In the genomic region with DNA sequence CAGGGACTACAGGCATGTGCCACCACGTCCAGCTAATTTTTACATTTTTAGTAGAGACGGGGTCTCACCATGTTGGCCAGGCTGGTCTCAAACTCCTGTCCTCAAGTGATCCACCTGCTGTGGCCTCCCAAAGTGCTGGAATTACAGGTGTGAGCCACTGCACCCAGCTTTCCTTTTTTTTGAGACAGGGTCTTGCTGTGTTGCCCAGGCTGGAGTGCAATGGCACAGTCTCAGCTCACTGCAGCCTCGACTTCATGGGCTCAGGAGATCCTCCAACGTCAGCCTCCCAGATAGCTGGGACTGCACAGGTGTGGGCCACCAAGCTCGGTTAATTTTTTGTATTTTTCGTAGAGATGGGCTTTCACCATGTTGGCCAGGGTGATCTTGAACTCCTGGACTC, we compare ENCODE assay signal across 2 cellular contexts.
TF ChIP-seq lines count a peak whose summit lies in the region.

No MANE protein-coding gene starts in this region.

TF ChIP-seq in HEK293, 187 proteins besides CTCF, POLR2A, EP300 and RAD21:
- TF ChIP-seq ZNF121 (tag by site-specific recombination; IDR thresholded peaks at IDR 0.05): peak; percentile 51; the same call in 1 of the 2 replicates

TF ChIP-seq in HepG2, 621 proteins besides CTCF, POLR2A, EP300 and RAD21:
- TF ChIP-seq ZNF121 (CRISPR knock-in tag; IDR thresholded peaks at IDR 0.05): 0 out of 2 replicates have a peak, but pooled peaks have one; percentile 51
